Comparison of ENCODE assay signal across 8 cellular contexts in the genomic region with DNA sequence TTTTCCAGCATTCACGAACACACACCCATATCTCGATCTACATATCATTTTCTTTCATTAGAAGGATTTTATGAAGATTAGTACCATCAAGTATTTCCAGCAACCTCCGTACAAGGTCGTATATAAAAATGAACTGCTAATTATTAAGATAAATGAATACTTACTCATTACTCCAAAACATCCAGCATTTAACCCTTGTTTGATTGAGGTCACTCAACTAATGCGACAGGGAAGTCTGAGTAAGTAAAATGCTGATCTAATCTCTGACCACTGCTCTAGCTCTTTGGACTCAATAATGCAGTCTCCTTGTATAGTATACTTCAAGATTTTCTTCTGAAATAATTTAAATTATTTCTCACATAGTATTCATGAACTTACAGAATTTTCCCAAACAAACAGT. TPM values are rescaled to one million over a fixed set of nuclear protein-coding genes. Genes with fewer than 3 reads are reported as not detected.
DNase-seq lines count a peak whose midpoint lies in the region; ATAC-seq, FAIRE-seq and TF ChIP-seq lines count a peak whose summit lies in the region.

No MANE protein-coding gene starts in this region.

- no peaks in the 10 kb centered on the region for H3K9me3 Mint-ChIP-seq in activated CD4-positive, alpha-beta memory T cell treated with anti-CD3 and anti-CD28 coated beads, Interleukin-2, amount 10 ng/mL, durations not matched to agents 7 days and 5 days
- no peaks in the 10 kb centered on the region for H3K9me3 Mint-ChIP-seq in immature natural killer cell

- no peaks in the 10 kb centered on the region for H3K9me3 ChIP-seq in A549

- TF ChIP-seq CTCF in A549 (IDR thresholded peaks at IDR 0.05) (no peak), GM12864 (IDR thresholded peaks at IDR 0.05; ENCODE audit: low read depth, low read length, missing control alignments) (no peak)

- H3K4me3 Mint-ChIP-seq in activated CD4-positive, alpha-beta memory T cell treated with anti-CD3 and anti-CD28 coated beads, Interleukin-2, amount 10 ng/mL, durations not matched to agents 7 days and 5 days, result peak overlapping the region; percentile 98
- peak overlapping the region; percentile 97 to 99 (median 97) for H3K4me3 Mint-ChIP-seq in immature natural killer cell

- 75% methylated on average over 5 of the region's 5 CpGs for WGBS in A549 (ENCODE audit: missing lambda C conversion rate)

- ATAC-seq in A549 (no peak), HG02840 (IDR thresholded peaks at IDR 0.05; ENCODE audit: low FRiP score, unreplicated experiment) (no peak)

- peaks cover 16% of the 10 kb centered on the region; the same call in 2 of the 3 replicates for H3K4me1 ChIP-seq in A549

- peaks cover 44% of the 10 kb centered on the region for H3K4me1 Mint-ChIP-seq in activated CD4-positive, alpha-beta memory T cell treated with anti-CD3 and anti-CD28 coated beads, Interleukin-2, amount 10 ng/mL, durations not matched to agents 7 days and 5 days
- peaks cover 29 to 36% of the 10 kb centered on the region in 2 donors for H3K4me1 Mint-ChIP-seq in immature natural killer cell

- CTCF ChIA-PET in A549 (lab: Yijun Ruan, JAX), result no interaction called here
- CTCF ChIA-PET in activated CD4-positive, alpha-beta memory T cell treated with anti-CD3 and anti-CD28 coated beads, Interleukin-2, amount 10 ng/mL, durations not matched to agents 7 days and 5 days (lab: Charles Lee), result interaction anchor here (1.2 kb wide), 1 partner anchor 102 kb away, joined by 5 read pairs; the partner anchor contains the start of gene ESCO1

- H3K27ac Mint-ChIP-seq in activated CD4-positive, alpha-beta memory T cell treated with anti-CD3 and anti-CD28 coated beads, Interleukin-2, amount 10 ng/mL, durations not matched to agents 7 days and 5 days, result peak overlapping the region; percentile 96
- peak overlapping the region in 5 of 6 donors; percentile 9 to 92 (median 60) for H3K27ac Mint-ChIP-seq in immature natural killer cell

- TF ChIP-seq POLR2A in A549 (IDR thresholded peaks at IDR 0.05; ENCODE audit: low read length), result no peak

- H3K4me2 ChIP-seq in A549, result peak overlapping the region; percentile 77

- FAIRE-seq in A549 (lab: Jason Lieb, UNC), result no peak

- peak overlapping the region; percentile 88 to 93; a peak in 3 of 6 replicates for H3K27ac ChIP-seq in A549

- DNase-seq in A549 (ENCODE audit: low read depth in 1 of 2, low spot score in 1 of 2) (no peak), GM12864 (ENCODE audit: low read depth) (no peak), immature natural killer cell (no peak), occipital lobe (lab: John Stamatoyannopoulos, UW) (no peak), NCI-H345 (lab: John Stamatoyannopoulos, UW) (no peak), SKM-1 (lab: John Stamatoyannopoulos, UW; ENCODE audit: unreplicated experiment) (no peak)
- no peak for DNase-seq in activated CD4-positive, alpha-beta memory T cell treated with anti-CD3 and anti-CD28 coated beads, Interleukin-2, amount 10 ng/mL, durations not matched to agents 7 days and 5 days

- no peak for TF ChIP-seq EP300 in A549 (IDR thresholded peaks at IDR 0.05)

- H3K4me3 ChIP-seq in A549 (peak overlapping the region; percentile 91), GM12864 (ENCODE audit: low read depth, low read length) (peak overlapping the region; percentile 14; the same call in 1 of the 2 replicates)

- H3K36me3 Mint-ChIP-seq in activated CD4-positive, alpha-beta memory T cell treated with anti-CD3 and anti-CD28 coated beads, Interleukin-2, amount 10 ng/mL, durations not matched to agents 7 days and 5 days (ENCODE audit: low read depth), result peaks cover 54% of the 10 kb centered on the region
- peaks cover 0 to 10% (median 8%) of the 10 kb centered on the region in 3 donors for H3K36me3 Mint-ChIP-seq in immature natural killer cell

- POLR2A ChIA-PET in A549 (lab: Yijun Ruan, JAX), result interaction anchor here (2.6 kb wide), 1 partner anchor 102 kb away, joined by 20 read pairs; the partner anchor contains the start of gene ESCO1
- POLR2A ChIA-PET in activated CD4-positive, alpha-beta memory T cell treated with anti-CD3 and anti-CD28 coated beads, Interleukin-2, amount 10 ng/mL, durations not matched to agents 7 days and 5 days (lab: Charles Lee), result interaction anchor here (0.7 to 5.5 kb wide), 6 partner anchors 10 to 90 kb away, joined by 3 to 113 read pairs (median 24); partner anchors contain the start of gene MIB1

- TF ChIP-seq RAD21 in A549 (conservative IDR thresholded peaks at IDR 0.05 in 1 of 2, IDR thresholded peaks at IDR 0.05 in 1 of 2), result no peak

- H3K27me3 Mint-ChIP-seq in activated CD4-positive, alpha-beta memory T cell treated with anti-CD3 and anti-CD28 coated beads, Interleukin-2, amount 10 ng/mL, durations not matched to agents 7 days and 5 days, result no peaks in the 10 kb centered on the region
- H3K27me3 Mint-ChIP-seq in immature natural killer cell (ENCODE audit: low read depth in 3 of 3), result peaks cover 0 to 8% (median 6%) of the 10 kb centered on the region in 3 donors

TF ChIP-seq in A549, 52 proteins besides CTCF, POLR2A, EP300 and RAD21:
- no peak for TF ChIP-seq RARB (CRISPR knock-in tag; IDR thresholded peaks at IDR 0.05)
- no peak for TF ChIP-seq FOSL2 (IDR thresholded peaks at IDR 0.05)
- no peak for TF ChIP-seq FOSL2 (CRISPR knock-in tag; IDR thresholded peaks at IDR 0.05)
- no peak for TF ChIP-seq MAZ (IDR thresholded peaks at IDR 0.05; ENCODE audit: borderline replicate concordance, low read depth, low read length)
- TF ChIP-seq NPAS2 (CRISPR knock-in tag; IDR thresholded peaks at IDR 0.05; ENCODE audit: borderline replicate concordance), result no peak
- TF ChIP-seq MAFK (IDR thresholded peaks at IDR 0.05; ENCODE audit: partially characterized antibody), result no peak
- no peak for TF ChIP-seq FOXS1 (CRISPR knock-in tag; IDR thresholded peaks at IDR 0.05)
- no peak for TF ChIP-seq E2F6 (IDR thresholded peaks at IDR 0.05; ENCODE audit: borderline replicate concordance, low read depth)

RNA-seq across cellular contexts. Expression of gene ABHD3, which starts 2.0 kb away (rescaled TPM):
- 24.4 and 24.7 TPM in 2 replicates for polyA plus RNA-seq in A549 (2011; rRNA removed)
- 14.5 and 15.6 TPM in 2 replicates for polyA plus RNA-seq in A549 (2012; cell fraction: cytosol; rRNA removed)
- polyA plus RNA-seq in A549 (2012; cell fraction: nucleus; rRNA removed), result 15.9 and 21.2 TPM in 2 replicates
- polyA plus RNA-seq in A549 (2017; fragmentation: RNase III; extraction: RNeasy Plus Mini Kit Qiagen cat#74134 plus additional on column Dnase treatment), result 20.9 to 28.0 TPM (median 23.7 TPM) in 3 replicates
- polyA minus RNA-seq in A549 (2011; rRNA and poly(A)+ RNA removed), result 10.6 and 14.1 TPM in 2 replicates
- 10 to 100 TPM; 49.2 to 53.5 TPM for total RNA-seq in activated CD4-positive, alpha-beta memory T cell treated with anti-CD3 and anti-CD28 coated beads, Interleukin-2, amount 10 ng/mL, durations not matched to agents 7 days and 5 days
- polyA plus RNA-seq in immature natural killer cell, result 10 to 100 TPM; 24.4 to 31.2 (median 29.8) TPM
- total RNA-seq in occipital lobe, result 13.4 TPM

RNA-seq across cellular contexts. Expression of gene MIB1, which starts 38.0 kb away (rescaled TPM):
- polyA plus RNA-seq in A549 (2011; rRNA removed) (20.3 and 22.2 TPM in 2 replicates), A549 (2017; fragmentation: RNase III; extraction: RNeasy Plus Mini Kit Qiagen cat#74134 plus additional on column Dnase treatment) (8.4 to 9.7 TPM (median 9.6 TPM) in 3 replicates), immature natural killer cell (1 to 10 TPM; 1.9 to 6.4 (median 5.0) TPM)
- polyA plus RNA-seq in A549 (2012; cell fraction: cytosol; rRNA removed), result 1.8 and 2.0 TPM in 2 replicates
- 1.5 and 2.3 TPM in 2 replicates for polyA plus RNA-seq in A549 (2012; cell fraction: nucleus; rRNA removed)
- 51.8 and 53.5 TPM in 2 replicates for polyA minus RNA-seq in A549 (2011; rRNA and poly(A)+ RNA removed)
- 10 to 100 TPM; 57.8 to 58.3 TPM for total RNA-seq in activated CD4-positive, alpha-beta memory T cell treated with anti-CD3 and anti-CD28 coated beads, Interleukin-2, amount 10 ng/mL, durations not matched to agents 7 days and 5 days
- 99.2 TPM for total RNA-seq in occipital lobe
